In the genomic region with DNA sequence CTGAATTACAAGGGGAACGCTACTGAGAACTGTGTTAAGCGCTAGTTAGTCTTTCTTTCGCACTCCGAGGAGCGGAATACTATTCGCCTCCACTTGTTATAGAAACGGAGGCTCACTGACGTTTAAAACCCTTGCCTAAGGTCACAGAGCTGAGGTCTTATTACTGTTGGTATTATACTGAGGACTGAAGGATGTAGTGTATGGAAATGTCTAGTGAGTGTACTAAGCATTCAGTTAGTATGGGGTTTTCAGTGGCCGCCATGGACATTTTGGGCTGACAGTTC, we compare ENCODE assay signal across 1 cellular context.
TF ChIP-seq lines count a peak whose summit lies in the region.

No MANE protein-coding gene starts in this region.

TF ChIP-seq in GM12878, 131 proteins besides CTCF, POLR2A, EP300 and RAD21:
- TF ChIP-seq ZNF274 (IDR thresholded peaks at IDR 0.05; ENCODE audit: insufficient read depth, insufficient read length): no peak
- no peak for TF ChIP-seq SMAD1 (IDR thresholded peaks at IDR 0.05; ENCODE audit: low read depth, partially characterized antibody)
- TF ChIP-seq SUPT20H (IDR thresholded peaks at IDR 0.05; ENCODE audit: borderline replicate concordance, control insufficient read depth, low read depth, low read length): no peak
- TF ChIP-seq SMC3 (IDR thresholded peaks at IDR 0.05; ENCODE audit: borderline replicate concordance, low read length): no peak
